ENCODE assay signal across 1 cellular context in the genomic region with DNA sequence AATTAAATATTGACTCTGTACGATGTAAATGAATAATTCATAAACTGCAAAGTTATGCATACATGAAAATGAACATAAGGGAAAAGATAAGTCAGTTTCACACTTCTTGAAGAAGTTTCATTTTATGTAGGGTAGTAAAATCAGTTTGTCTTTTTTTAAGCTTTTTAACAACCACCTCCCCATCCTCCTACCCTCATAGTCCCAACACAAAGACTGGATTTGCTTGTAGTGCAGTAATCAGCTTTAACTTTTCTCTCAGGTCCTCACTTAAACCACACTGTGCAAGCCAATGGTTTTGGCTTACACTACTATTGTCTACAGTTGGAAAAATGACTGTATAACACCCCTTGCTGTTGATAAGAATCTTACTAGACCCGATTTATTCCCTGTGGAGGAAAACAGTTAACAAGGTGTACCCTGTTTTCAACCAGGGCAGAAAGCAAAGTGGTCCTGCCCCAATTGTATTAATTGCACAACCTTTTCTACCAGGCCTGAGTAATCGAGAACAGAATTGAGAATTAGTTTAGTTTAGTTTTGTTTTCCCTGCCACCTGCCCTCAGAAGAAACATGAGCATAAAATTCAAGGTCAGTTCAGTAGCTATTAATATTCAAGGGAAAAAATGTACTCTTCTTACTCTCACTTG.
TF ChIP-seq lines count a peak whose summit lies in the region.

No MANE protein-coding gene starts in this region.

TF ChIP-seq in GM23338, 12 proteins besides CTCF, POLR2A, EP300 and RAD21 (continued from another document):
- no peak for TF ChIP-seq REST (IDR thresholded peaks at IDR 0.05; ENCODE audit: unreplicated experiment)
- TF ChIP-seq POLR2AphosphoS5 (IDR thresholded peaks at IDR 0.05; ENCODE audit: low read depth): no peak
- no peak for TF ChIP-seq ZNF462 (CRISPR knock-in tag; IDR thresholded peaks at IDR 0.05)
